8 cellular contexts compared by ENCODE assay signal in the genomic region with DNA sequence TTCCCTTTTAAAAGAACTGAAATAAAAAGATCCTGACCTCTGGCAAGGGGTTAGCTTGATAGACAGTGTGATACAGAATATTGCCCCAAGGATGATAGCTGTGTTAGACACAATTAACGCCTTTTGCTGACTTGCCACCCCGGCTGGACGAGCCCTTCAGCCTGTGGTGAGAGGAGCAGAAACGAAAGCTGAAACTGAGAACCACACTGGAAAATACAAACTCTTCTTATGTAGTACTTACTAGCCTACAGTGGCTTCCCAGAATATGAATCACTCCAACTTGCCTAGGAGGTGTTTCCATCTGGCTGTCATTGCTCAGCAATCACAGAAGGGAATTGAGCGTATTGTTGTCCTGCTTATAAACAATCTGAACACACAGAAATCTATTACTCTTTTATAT. TPM values are rescaled to one million over a fixed set of nuclear protein-coding genes. Genes with fewer than 3 reads are reported as not detected.
DNase-seq lines count a peak whose midpoint lies in the region; ATAC-seq and TF ChIP-seq lines count a peak whose summit lies in the region.

No MANE protein-coding gene starts in this region.

- H3K36me3 Mint-ChIP-seq in endodermal cell (ENCODE audit: low read depth) (no peaks in the 10 kb centered on the region), MCF 10A (ENCODE audit: insufficient read depth, unreplicated experiment) (peaks cover 6% of the 10 kb centered on the region), neural progenitor cell (no peaks in the 10 kb centered on the region)

- no peak for TF ChIP-seq POLR2A in NB4 (IDR thresholded peaks at IDR 0.05; ENCODE audit: extremely low read depth, insufficient read length)
- TF ChIP-seq POLR2A in lower leg skin (IDR thresholded peaks at IDR 0.05), result no peak

- no peak overlapping the region for H3K4me3 Mint-ChIP-seq in endodermal cell
- H3K4me3 Mint-ChIP-seq in MCF 10A (ENCODE audit: unreplicated experiment), result no peak overlapping the region
- H3K4me3 Mint-ChIP-seq in neural progenitor cell, result no peak overlapping the region

- H3K9ac ChIP-seq in endodermal cell (ENCODE audit: extremely low read depth, low read length, poor library complexity, severe bottlenecking) (no peak overlapping the region), neural progenitor cell (no peak overlapping the region)

- CTCF ChIA-PET in MCF 10A (lab: Yijun Ruan, JAX), result interaction anchor here (1.5 kb wide), 1 partner anchor 215 kb away, joined by 7 read pairs; no protein-coding TSS in a partner anchor

- H3K9me3 Mint-ChIP-seq in endodermal cell (no peaks in the 10 kb centered on the region), MCF 10A (ENCODE audit: unreplicated experiment) (no peaks in the 10 kb centered on the region), neural progenitor cell (no peaks in the 10 kb centered on the region)

- ATAC-seq in GM18520 (IDR thresholded peaks at IDR 0.05; ENCODE audit: unreplicated experiment), result peak; percentile 62

- H3K36me3 ChIP-seq in endodermal cell (ENCODE audit: control insufficient read depth, insufficient read depth, low read length), result no peaks in the 10 kb centered on the region
- H3K36me3 ChIP-seq in neural progenitor cell, result no peaks in the 10 kb centered on the region

- H3K4me1 ChIP-seq in endodermal cell (ENCODE audit: control insufficient read depth, insufficient read depth, low read length), result no peaks in the 10 kb centered on the region
- H3K4me1 ChIP-seq in neural progenitor cell, result no peaks in the 10 kb centered on the region

- peak overlapping the region; percentile 30 for H3K27ac ChIP-seq in endodermal cell (ENCODE audit: low read depth, low read length)
- H3K27ac ChIP-seq in neural progenitor cell, result no peak overlapping the region

- no TSS peak for BruUV-seq in MCF 10A (replicated peaks; lab: Mats Ljungman, UMichigan)

- H3K9me3 ChIP-seq in endodermal cell (ENCODE audit: control insufficient read depth, low read length), result no peaks in the 10 kb centered on the region
- no peaks in the 10 kb centered on the region for H3K9me3 ChIP-seq in neural progenitor cell (ENCODE audit: low read depth)

- no peaks in the 10 kb centered on the region for H3K79me2 ChIP-seq in neural progenitor cell (ENCODE audit: low read depth)

- TF ChIP-seq CTCF in NB4 (IDR thresholded peaks at IDR 0.05; ENCODE audit: low read depth, low read length) (no peak), endodermal cell (conservative IDR thresholded peaks at IDR 0.05) (no peak), MCF 10A (IDR thresholded peaks at IDR 0.05; ENCODE audit: unreplicated experiment) (no peak), lower leg skin (IDR thresholded peaks at IDR 0.05) (no peak), neural progenitor cell (IDR thresholded peaks at IDR 0.05) (no peak)

- H2AFZ ChIP-seq in neural progenitor cell (replicated peaks), result no peak overlapping the region

- no peak overlapping the region for H3K27ac Mint-ChIP-seq in endodermal cell
- no peak overlapping the region for H3K27ac Mint-ChIP-seq in MCF 10A (ENCODE audit: low read depth, unreplicated experiment)
- no peak overlapping the region for H3K27ac Mint-ChIP-seq in neural progenitor cell

- DNase-seq in H4 (ENCODE audit: low spot score) (peak; percentile 8), NB4 (ENCODE audit: low read depth) (peak; percentile 71), endodermal cell (no peak), MCF 10A (ENCODE audit: unreplicated experiment) (no peak), lower leg skin (ENCODE audit: low spot score in 2 of 2) (no peak), NCI-H2196 (lab: John Stamatoyannopoulos, UW; ENCODE audit: unreplicated experiment) (no peak), neural progenitor cell (ENCODE audit: low spot score) (no peak)

- H3K4me2 ChIP-seq in neural progenitor cell, result no peak overlapping the region

- H3F3A ChIP-seq in neural progenitor cell (ENCODE audit: low read depth), result no peaks in the 10 kb centered on the region

- H4K20me1 ChIP-seq in neural progenitor cell (ENCODE audit: low read depth), result no peaks in the 10 kb centered on the region

- H3K27me3 Mint-ChIP-seq in endodermal cell (ENCODE audit: insufficient read depth), result no peaks in the 10 kb centered on the region
- H3K27me3 Mint-ChIP-seq in MCF 10A (ENCODE audit: insufficient read depth, unreplicated experiment), result no peaks in the 10 kb centered on the region
- no peaks in the 10 kb centered on the region for H3K27me3 Mint-ChIP-seq in neural progenitor cell (ENCODE audit: insufficient read depth, low read depth)

- peak overlapping the region; percentile 44 for H3K4me3 ChIP-seq in NB4 (ENCODE audit: low read depth, low read length)
- H3K4me3 ChIP-seq in endodermal cell (ENCODE audit: low read length), result no peak overlapping the region
- no peak overlapping the region for H3K4me3 ChIP-seq in lower leg skin (ENCODE audit: low read depth, poor library complexity, severe bottlenecking)
- H3K4me3 ChIP-seq in neural progenitor cell, result no peak overlapping the region

- H3K4me1 Mint-ChIP-seq in endodermal cell, result no peaks in the 10 kb centered on the region
- H3K4me1 Mint-ChIP-seq in MCF 10A (ENCODE audit: insufficient read depth, unreplicated experiment), result peaks cover 7% of the 10 kb centered on the region
- H3K4me1 Mint-ChIP-seq in neural progenitor cell, result peaks cover 2% of the 10 kb centered on the region

- 96% methylated on average over 5 of the region's 5 CpGs; no CpG with 5 or more reads in 1 of the 2 experiments for WGBS in endodermal cell (ENCODE audit: insufficient coverage in 1 of 2, insufficient read length in 1 of 2), 2 experiments
- WGBS in lower leg skin, 2 donors, result 51 to 58% methylated on average over 5 of the region's 5 CpGs

- POLR2A ChIA-PET in MCF 10A (lab: Yijun Ruan, JAX), result interaction anchor here (1.4 kb wide), 1 partner anchor 10 kb away, joined by 6 read pairs; no protein-coding TSS in a partner anchor

- intact Hi-C loops in MCF 10A (cut with micrococcal nuclease) (no loop called here), lower leg skin (cut with DNase I; ENCODE audit: low total_unique reads) (no loop called here)

- H3K27me3 ChIP-seq in endodermal cell (ENCODE audit: control insufficient read depth, insufficient read depth, low read length, poor library complexity, severe bottlenecking) (no peaks in the 10 kb centered on the region), neural progenitor cell (no peaks in the 10 kb centered on the region)

RNA-seq across cellular contexts. Expression of a gene that starts 22.9 kb away (rescaled TPM):
- total RNA-seq in H4 (2014; rRNA removed; shearing (Covaris generic)), result 0.08 and 0.58 TPM in 2 replicates
- total RNA-seq in endodermal cell (1 to 10 TPM in 1 of 2 donors, not detected in 1; 1.4 TPM), MCF 10A (2022) (2.3 and 6.8 TPM in 2 replicates), lower leg skin (1 to 10 TPM in 3 of 4 donors, under 1 TPM in 1; 0.88 to 3.4 (median 2.0) TPM), neural progenitor cell (ENCODE audit: low replicate concordance) (1.2 TPM in 1 of 2 replicates, not detected in the other)
- 0.46 TPM for polyA plus RNA-seq in endodermal cell (2013, experiment 1 of 2)
- polyA plus RNA-seq in endodermal cell (2013, experiment 2 of 2), result 0.37 TPM

Comparison
In these comparisons a context has a peak if more than half of its experiments do, and no peak if none do; other contexts are left out.
1. DNase-seq: peak in H4 (single experiment) and NB4 (single experiment); none in endodermal cell (single experiment), MCF 10A (single experiment), lower leg skin (0 of 2), NCI-H2196 (single experiment) and neural progenitor cell (single experiment).